8 cellular contexts compared by ENCODE assay signal in the genomic region with DNA sequence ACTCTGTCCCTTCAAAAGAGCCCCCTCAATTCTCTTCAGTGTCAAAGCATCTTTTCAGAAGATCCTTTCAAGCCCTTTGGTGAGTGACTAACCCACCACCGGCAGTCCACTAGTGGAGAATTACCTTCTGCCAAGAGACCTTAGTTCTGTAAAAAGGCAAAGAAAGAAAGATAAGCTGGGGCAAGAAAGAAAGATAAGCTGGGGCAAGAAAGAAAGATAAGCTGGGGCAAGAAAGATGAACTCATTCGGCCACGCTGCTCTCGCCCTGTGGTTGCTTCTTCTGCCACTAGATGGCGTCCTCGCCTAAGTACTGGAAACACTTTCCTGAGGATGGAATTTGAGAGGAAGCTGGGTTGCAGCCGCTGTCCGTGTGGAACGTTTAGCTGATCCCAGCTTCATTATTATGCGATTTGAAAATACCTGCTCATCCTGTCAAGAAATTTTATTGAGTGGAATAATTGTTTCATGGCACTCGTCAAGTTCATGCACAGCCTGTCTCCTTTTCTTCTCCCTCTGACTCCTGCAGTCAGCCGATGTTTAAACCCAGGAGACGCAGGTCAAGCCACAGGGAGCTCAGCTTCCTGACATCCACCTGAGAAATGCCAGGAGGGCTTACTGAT. TPM values are rescaled to one million over a fixed set of nuclear protein-coding genes. Genes with fewer than 3 reads are reported as not detected.
DNase-seq lines count a peak whose midpoint lies in the region; ATAC-seq, FAIRE-seq and TF ChIP-seq lines count a peak whose summit lies in the region.

No MANE protein-coding gene starts in this region.

- H3F3A ChIP-seq in MM.1S (ENCODE audit: insufficient read depth, low read length), result no peaks in the 10 kb centered on the region

- H3K27ac ChIP-seq in MM.1S (ENCODE audit: low read length) (no peak overlapping the region), SJCRH30 (no peak overlapping the region)

- no peaks in the 10 kb centered on the region for H3K9me3 ChIP-seq in BE2C
- no peaks in the 10 kb centered on the region for H3K9me3 ChIP-seq in MM.1S (replicated peaks; ENCODE audit: insufficient read depth, low read length)
- H3K9me3 ChIP-seq in SJCRH30 (replicated peaks), result no peaks in the 10 kb centered on the region

- peak overlapping the region; percentile 74 for H3K4me2 ChIP-seq in MM.1S (ENCODE audit: low read depth, low read length)

- H3K9ac ChIP-seq in MM.1S (ENCODE audit: low read length), result no peak overlapping the region

- H4K20me1 ChIP-seq in MM.1S (ENCODE audit: insufficient read depth, low read length), result no peaks in the 10 kb centered on the region

- H3K79me2 ChIP-seq in MM.1S (ENCODE audit: low read length), result no peaks in the 10 kb centered on the region

- H3K4me1 ChIP-seq in BE2C, result no peaks in the 10 kb centered on the region
- no peaks in the 10 kb centered on the region for H3K4me1 ChIP-seq in MM.1S (ENCODE audit: low read length)
- H3K4me1 ChIP-seq in SJCRH30, result no peaks in the 10 kb centered on the region

- peak; percentile 70 for FAIRE-seq in frontal cortex (lab: Jason Lieb, UNC)

- ATAC-seq in GM19463 (IDR thresholded peaks at IDR 0.05; ENCODE audit: unreplicated experiment), result peak; percentile 61

- DNase-seq in BE2C (peak; percentile 75), MM.1S (peak; percentile 73), SJCRH30 (peak; percentile 77 to 91), frontal cortex (ENCODE audit: low spot score in 2 of 2) (peak; percentile 36 to 71), nucleus accumbens (lab: John Stamatoyannopoulos, UW) (peak in 54 of 56 donors; percentile 13 to 95 (median 70)), superior temporal gyrus (ENCODE audit: extremely low spot score) (peak; percentile 97)
- DNase-seq in activated gamma-delta T cell treated with anti-CD3 and anti-CD28 coated beads, Interleukin-2, amount 50 U/mL, for 16 hours (ENCODE audit: low read depth), result peak; percentile 80

- no peaks in the 10 kb centered on the region for H3K36me3 ChIP-seq in BE2C
- H3K36me3 ChIP-seq in MM.1S (replicated peaks; ENCODE audit: insufficient read depth, low read length), result no peaks in the 10 kb centered on the region
- no peaks in the 10 kb centered on the region for H3K36me3 ChIP-seq in SJCRH30

- H3K4me3 ChIP-seq in BE2C (ENCODE audit: low read depth, low read length) (peak overlapping the region; percentile 43), MM.1S (ENCODE audit: low read length) (peak overlapping the region; percentile 32), SJCRH30 (no peak overlapping the region)

- TF ChIP-seq CTCF in BE2C (IDR thresholded peaks at IDR 0.05; ENCODE audit: low read depth, low read length), result peak; percentile 74
- peak; percentile 86 for TF ChIP-seq CTCF in MM.1S (IDR thresholded peaks at IDR 0.05; ENCODE audit: low read length)

- no peaks in the 10 kb centered on the region for H3K27me3 ChIP-seq in BE2C
- no peaks in the 10 kb centered on the region for H3K27me3 ChIP-seq in MM.1S (replicated peaks; ENCODE audit: insufficient read depth, low read length)
- no peaks in the 10 kb centered on the region for H3K27me3 ChIP-seq in SJCRH30

- H2AFZ ChIP-seq in MM.1S (ENCODE audit: low read length), result peak overlapping the region; percentile 85

- no peaks in the 10 kb centered on the region for H3K9me2 ChIP-seq in MM.1S (replicated peaks; ENCODE audit: insufficient read depth, low read length)

RNA-seq across cellular contexts. Expression of gene ANXA4, which starts 17.3 kb away (rescaled TPM):
- 4.1 TPM for polyA plus RNA-seq in BE2C (2012; ENCODE audit: insufficient read depth, insufficient read length, low read depth)
- total RNA-seq in SJCRH30 (2014; rRNA removed; shearing (Covaris generic)), result 2.8 and 4.7 TPM in 2 replicates
- total RNA-seq in frontal cortex, result 2.4 TPM
